1 cellular context compared by ENCODE assay signal in the genomic region with DNA sequence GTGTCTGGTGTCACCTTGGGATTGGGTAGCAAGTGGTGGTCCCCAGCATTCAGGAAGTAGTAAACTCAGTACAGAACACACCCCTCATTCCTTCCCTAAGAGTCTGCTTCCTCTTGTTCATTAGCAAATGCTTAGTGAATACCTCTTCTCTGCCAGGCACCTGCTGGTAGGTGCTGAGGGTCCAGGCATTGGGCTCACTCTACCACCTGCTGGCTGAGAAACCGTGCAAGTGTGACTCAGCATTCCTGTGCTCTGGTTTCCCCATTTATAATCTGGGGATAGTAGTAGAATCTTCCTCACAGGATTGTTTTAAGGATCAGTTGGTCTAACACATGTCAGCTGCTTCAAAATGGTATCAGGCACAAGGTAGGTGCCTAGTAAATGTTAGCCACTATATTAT.
TF ChIP-seq lines count a peak whose summit lies in the region.

No MANE protein-coding gene starts in this region.

TF ChIP-seq in Ishikawa, 13 proteins besides CTCF, POLR2A, EP300 and RAD21 (continued from another document):
- TF ChIP-seq, protein P1, sequence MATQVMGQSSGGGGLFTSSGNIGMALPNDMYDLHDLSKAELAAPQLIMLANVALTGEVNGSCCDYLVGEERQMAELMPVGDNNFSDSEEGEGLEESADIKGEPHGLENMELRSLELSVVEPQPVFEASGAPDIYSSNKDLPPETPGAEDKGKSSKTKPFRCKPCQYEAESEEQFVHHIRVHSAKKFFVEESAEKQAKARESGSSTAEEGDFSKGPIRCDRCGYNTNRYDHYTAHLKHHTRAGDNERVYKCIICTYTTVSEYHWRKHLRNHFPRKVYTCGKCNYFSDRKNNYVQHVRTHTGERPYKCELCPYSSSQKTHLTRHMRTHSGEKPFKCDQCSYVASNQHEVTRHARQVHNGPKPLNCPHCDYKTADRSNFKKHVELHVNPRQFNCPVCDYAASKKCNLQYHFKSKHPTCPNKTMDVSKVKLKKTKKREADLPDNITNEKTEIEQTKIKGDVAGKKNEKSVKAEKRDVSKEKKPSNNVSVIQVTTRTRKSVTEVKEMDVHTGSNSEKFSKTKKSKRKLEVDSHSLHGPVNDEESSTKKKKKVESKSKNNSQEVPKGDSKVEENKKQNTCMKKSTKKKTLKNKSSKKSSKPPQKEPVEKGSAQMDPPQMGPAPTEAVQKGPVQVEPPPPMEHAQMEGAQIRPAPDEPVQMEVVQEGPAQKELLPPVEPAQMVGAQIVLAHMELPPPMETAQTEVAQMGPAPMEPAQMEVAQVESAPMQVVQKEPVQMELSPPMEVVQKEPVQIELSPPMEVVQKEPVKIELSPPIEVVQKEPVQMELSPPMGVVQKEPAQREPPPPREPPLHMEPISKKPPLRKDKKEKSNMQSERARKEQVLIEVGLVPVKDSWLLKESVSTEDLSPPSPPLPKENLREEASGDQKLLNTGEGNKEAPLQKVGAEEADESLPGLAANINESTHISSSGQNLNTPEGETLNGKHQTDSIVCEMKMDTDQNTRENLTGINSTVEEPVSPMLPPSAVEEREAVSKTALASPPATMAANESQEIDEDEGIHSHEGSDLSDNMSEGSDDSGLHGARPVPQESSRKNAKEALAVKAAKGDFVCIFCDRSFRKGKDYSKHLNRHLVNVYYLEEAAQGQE (IDR thresholded peaks at IDR 0.05; ENCODE audit: low read depth), result no peak
- TF ChIP-seq, protein P2, sequence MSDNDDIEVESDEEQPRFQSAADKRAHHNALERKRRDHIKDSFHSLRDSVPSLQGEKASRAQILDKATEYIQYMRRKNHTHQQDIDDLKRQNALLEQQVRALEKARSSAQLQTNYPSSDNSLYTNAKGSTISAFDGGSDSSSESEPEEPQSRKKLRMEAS (IDR thresholded peaks at IDR 0.05), result 0 out of 2 replicates have a peak, but pooled peaks have one; percentile 42
- TF ChIP-seq TCF12 (IDR thresholded peaks at IDR 0.05; ENCODE audit: low read depth) (peak; percentile 51; the same call in 1 of the 2 replicates), YY1 (IDR thresholded peaks at IDR 0.05; ENCODE audit: low read depth) (0 out of 2 replicates have a peak, but pooled peaks have one; percentile 14), TEAD4 (IDR thresholded peaks at IDR 0.05) (peak; percentile 64), NFIC (IDR thresholded peaks at IDR 0.05) (peak; percentile 22; the same call in 1 of the 2 replicates), ZBTB7A (IDR thresholded peaks at IDR 0.05; ENCODE audit: low read depth) (peak; percentile 54; the same call in 1 of the 2 replicates), CEBPB (IDR thresholded peaks at IDR 0.05) (0 out of 2 replicates have a peak, but pooled peaks have one; percentile 6), TAF1 (IDR thresholded peaks at IDR 0.05; ENCODE audit: low read depth) (no peak)
